16 cellular contexts compared by ENCODE assay signal in genomic region chr4:134028411-134028810, GRCh38.
DNase-seq lines count a peak whose midpoint lies in the region; ATAC-seq and TF ChIP-seq lines count a peak whose summit lies in the region.
"Had no signal": no experiment of that assay in that cellular context is flagged by ENCODE, and none has a peak within 500 bp of the region (broad histone marks: within the 10 kb centered on the region; RNA-seq: fewer than 3 reads in every experiment).

No MANE protein-coding gene starts in this region.

- no peak for TF ChIP-seq CTCF in PC-3 (conservative IDR thresholded peaks at IDR 0.05; ENCODE audit: low read depth, low read length)
- no peak for TF ChIP-seq CTCF in smooth muscle cell (IDR thresholded peaks at IDR 0.05; ENCODE audit: borderline replicate concordance, insufficient read depth, poor library complexity, severe bottlenecking)

- peak; percentile 28 for ATAC-seq in GM18868 (IDR thresholded peaks at IDR 0.05; ENCODE audit: unreplicated experiment)
- no peak; the same call in 1 of the 2 replicates for ATAC-seq in PC-3
- ATAC-seq in stimulated activated naive B cell treated with anti-CD40 and anti-IgM and Interleukin-4, amounts not matched to agents 10 μg/mL and 1 μg/mL and 100 μg/mL, for 72 hours (replicated peaks) = no peak
- ATAC-seq: CD8-positive, alpha-beta T cell; K562 had no signal

- H3K4me1 Mint-ChIP-seq in stimulated activated naive B cell treated with anti-CD40 and anti-IgM and Interleukin-4, amounts not matched to agents 10 μg/mL and 1 μg/mL and 100 μg/mL, for 72 hours = no peaks in the 10 kb centered on the region

- H3K27ac ChIP-seq in PC-3 (ENCODE audit: low read length) = peak overlapping the region; percentile 41
- peak overlapping the region; percentile 68 for H3K27ac ChIP-seq in smooth muscle cell (ENCODE audit: low read depth)
- H3K27ac ChIP-seq: SJCRH30 had no signal

- POLR2A ChIA-PET in PC-3 (lab: Charles Lee; ENCODE audit: unreplicated experiment) = no interaction called here

- CTCF ChIA-PET in PC-3 (lab: Charles Lee) = no interaction called here

- H2AFZ ChIP-seq in PC-3 (ENCODE audit: low read length) (no peak overlapping the region), smooth muscle cell (ENCODE audit: low read depth) (peak overlapping the region; percentile 55)

- H3K79me2 ChIP-seq in PC-3 (ENCODE audit: low read length) = no peaks in the 10 kb centered on the region
- H3K79me2 ChIP-seq in smooth muscle cell (ENCODE audit: low read depth) = no peaks in the 10 kb centered on the region

- no TSS peak for BruUV-seq in PC-3 (replicated peaks; lab: Mats Ljungman, UMichigan)

- in situ Hi-C loops in HAP-1 (cut with MboI; ENCODE audit: low sequenced_read_pairs) = no loop called here

- H3K36me3 ChIP-seq in PC-3 (ENCODE audit: low read depth, low read length) (no peaks in the 10 kb centered on the region), smooth muscle cell (ENCODE audit: low read depth) (no peaks in the 10 kb centered on the region), HAP-1 (replicated peaks) (no peaks in the 10 kb centered on the region)
- H3K36me3 ChIP-seq: BE2C, SJCRH30 had no signal

- H3K4me1 ChIP-seq in PC-3 (ENCODE audit: insufficient read depth, low read length) (peaks cover 6% of the 10 kb centered on the region), smooth muscle cell (ENCODE audit: low read depth) (no peaks in the 10 kb centered on the region), HAP-1 (no peaks in the 10 kb centered on the region)
- H3K4me1 ChIP-seq: BE2C, SJCRH30 had no signal

- H3K4me2 ChIP-seq in PC-3 (ENCODE audit: low read length) = peak overlapping the region; percentile 49
- no peak overlapping the region for H3K4me2 ChIP-seq in smooth muscle cell

- intact Hi-C loops in PC-3 (cut with micrococcal nuclease) = loop anchor here (5.0 kb wide), 1 partner anchor 104 kb away; no protein-coding TSS in a partner anchor

- H3K9ac ChIP-seq in PC-3 (ENCODE audit: low read length) = no peak overlapping the region
- H3K9ac ChIP-seq in smooth muscle cell (ENCODE audit: low read depth) = no peak overlapping the region

- no peak for DNase-seq in PC-3
- peak; percentile 16 for DNase-seq in glomerular visceral epithelial cell (ENCODE audit: extremely low spot score)
- DNase-seq in smooth muscle cell (lab: John Stamatoyannopoulos, UW; ENCODE audit: unreplicated experiment) = no peak
- DNase-seq in HAP-1 (ENCODE audit: low spot score in 2 of 2) = no peak
- no peak for DNase-seq in stimulated activated naive B cell treated with anti-CD40 and anti-IgM and Interleukin-4, amounts not matched to agents 10 μg/mL and 1 μg/mL and 100 μg/mL, for 72 hours
- DNase-seq in HT-29 (ENCODE audit: low spot score) = no peak
- DNase-seq: CD8-positive, alpha-beta T cell; NCI-H1417; NCI-H187 treated with DMSO at 0.1 percent for 48 hours; NCI-H2227 treated with DMSO at 0.1 percent for 48 hours; NCI-H510A treated with DMSO at 0.1 percent for 48 hours; NCI-H774 had no signal

- no peak overlapping the region for H3K27ac Mint-ChIP-seq in stimulated activated naive B cell treated with anti-CD40 and anti-IgM and Interleukin-4, amounts not matched to agents 10 μg/mL and 1 μg/mL and 100 μg/mL, for 72 hours
- H3K27ac Mint-ChIP-seq: CD8-positive, alpha-beta T cell had no signal

- no peaks in the 10 kb centered on the region for H3K36me3 Mint-ChIP-seq in stimulated activated naive B cell treated with anti-CD40 and anti-IgM and Interleukin-4, amounts not matched to agents 10 μg/mL and 1 μg/mL and 100 μg/mL, for 72 hours
- H3K36me3 Mint-ChIP-seq: CD8-positive, alpha-beta T cell had no signal

- H3K4me3 ChIP-seq in PC-3 (ENCODE audit: low read length) (no peak overlapping the region), smooth muscle cell (no peak overlapping the region), HAP-1 (no peak overlapping the region)
- H3K4me3 ChIP-seq: K562, SJCRH30 had no signal

- no peaks in the 10 kb centered on the region for H3K9me2 ChIP-seq in PC-3 (replicated peaks; ENCODE audit: low read length)

- H3K9me3 Mint-ChIP-seq in stimulated activated naive B cell treated with anti-CD40 and anti-IgM and Interleukin-4, amounts not matched to agents 10 μg/mL and 1 μg/mL and 100 μg/mL, for 72 hours = no peaks in the 10 kb centered on the region

- H3K27me3 ChIP-seq in PC-3 (ENCODE audit: low read length) = no peaks in the 10 kb centered on the region
- H3K27me3 ChIP-seq in smooth muscle cell (ENCODE audit: low read depth) = no peaks in the 10 kb centered on the region
- no peaks in the 10 kb centered on the region for H3K27me3 ChIP-seq in HAP-1 (ENCODE audit: low read depth)
- H3K27me3 ChIP-seq: BE2C, SJCRH30 had no signal

- H3K9me3 ChIP-seq in PC-3 (ENCODE audit: low read length) (no peaks in the 10 kb centered on the region), smooth muscle cell (replicated peaks; ENCODE audit: low read depth) (no peaks in the 10 kb centered on the region), HAP-1 (no peaks in the 10 kb centered on the region)
- H3K9me3 ChIP-seq: BE2C, SJCRH30 had no signal

- H3F3A ChIP-seq in PC-3 (ENCODE audit: low read length, unreplicated experiment) (no peaks in the 10 kb centered on the region), smooth muscle cell (ENCODE audit: low read depth) (peaks cover 7% of the 10 kb centered on the region)

- H4K20me1 ChIP-seq in PC-3 (ENCODE audit: low read length) (no peaks in the 10 kb centered on the region), smooth muscle cell (ENCODE audit: low read depth) (no peaks in the 10 kb centered on the region)

- no peak overlapping the region for H3K4me3 Mint-ChIP-seq in stimulated activated naive B cell treated with anti-CD40 and anti-IgM and Interleukin-4, amounts not matched to agents 10 μg/mL and 1 μg/mL and 100 μg/mL, for 72 hours
- H3K4me3 Mint-ChIP-seq: CD8-positive, alpha-beta T cell had no signal

- H3K27me3 Mint-ChIP-seq in stimulated activated naive B cell treated with anti-CD40 and anti-IgM and Interleukin-4, amounts not matched to agents 10 μg/mL and 1 μg/mL and 100 μg/mL, for 72 hours = no peaks in the 10 kb centered on the region
